8 cellular contexts compared by ENCODE assay signal in the genomic region with DNA sequence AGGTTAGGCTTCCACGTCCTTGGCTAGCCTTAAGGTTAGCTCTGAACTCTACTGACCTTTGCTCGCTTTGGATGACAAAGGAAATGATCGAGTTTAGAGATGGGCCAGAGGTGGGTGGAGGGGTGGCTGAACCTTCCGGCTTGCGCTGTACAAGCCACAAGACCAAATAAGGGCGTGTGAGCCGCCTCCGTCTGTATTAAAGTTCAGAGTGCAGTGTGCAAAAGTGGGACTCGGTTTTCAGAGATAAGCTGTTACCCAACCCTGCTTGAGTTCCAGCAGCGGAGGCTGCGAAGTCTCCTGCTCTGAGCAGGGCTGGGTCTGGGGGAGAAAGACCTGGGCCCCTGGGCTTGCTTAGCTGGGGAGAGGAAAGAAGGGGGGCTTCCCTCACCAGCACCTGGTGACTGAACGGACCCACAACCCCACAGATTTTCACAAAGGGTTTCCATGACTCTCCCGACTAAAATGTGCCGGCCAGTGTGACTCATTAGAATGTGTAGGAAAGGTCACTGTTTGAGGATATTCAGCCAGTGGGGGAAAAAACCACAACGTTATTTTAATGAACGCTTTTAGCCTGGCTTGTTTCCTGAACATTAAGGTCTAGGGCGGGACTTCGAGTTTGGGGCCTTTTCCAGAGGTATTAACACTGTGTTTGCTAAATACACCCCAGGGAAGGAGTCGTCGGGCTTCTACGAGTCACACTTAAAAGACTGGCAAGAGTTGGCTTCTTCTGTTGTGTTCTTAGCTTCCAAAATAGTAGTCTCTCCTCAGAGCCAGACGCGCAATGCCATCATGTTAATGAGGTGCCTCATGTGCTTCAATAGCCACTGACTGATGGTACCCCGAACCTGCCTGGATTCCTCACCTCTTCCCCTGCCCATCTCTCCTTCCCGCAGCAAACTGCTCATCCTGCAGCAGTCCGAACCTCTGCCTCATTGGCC.
A peak's percentile ranks its signal among the peaks of the same experiment; 100 is the strongest.
DNase-seq lines count a peak whose midpoint lies in the region; ATAC-seq, FAIRE-seq and TF ChIP-seq lines count a peak whose summit lies in the region.

No MANE protein-coding gene starts in this region.

- peak overlapping the region; percentile 78 for H3K4me2 ChIP-seq in astrocyte (ENCODE audit: low read length)

- peaks cover 3% of the 10 kb centered on the region; the same call in 1 of the 2 replicates for H3K4me1 ChIP-seq in BE2C
- peaks cover 71% of the 10 kb centered on the region for H3K4me1 ChIP-seq in astrocyte (ENCODE audit: insufficient read depth, low read length)
- peaks cover 20 to 25% (median 25%) of the 10 kb centered on the region in 3 donors for H3K4me1 ChIP-seq in skeletal muscle tissue (ENCODE audit: control insufficient read depth in 3 of 3, insufficient read depth in 3 of 3, low read length in 3 of 3)

- H2AFZ ChIP-seq in astrocyte (ENCODE audit: low read depth, low read length) = peak overlapping the region; percentile 59

- H3K4me3 ChIP-seq in BE2C (ENCODE audit: low read depth, low read length) = peak overlapping the region; percentile 22
- peak overlapping the region; percentile 19 for H3K4me3 ChIP-seq in astrocyte (ENCODE audit: insufficient read depth, low read depth, low read length)
- peak overlapping the region; percentile 38 to 61 (median 51) for H3K4me3 ChIP-seq in skeletal muscle tissue (ENCODE audit: low read length in 3 of 3)

- no peaks in the 10 kb centered on the region for H3K79me2 ChIP-seq in astrocyte (ENCODE audit: insufficient read depth, low read length)

- no peaks in the 10 kb centered on the region for H3K27me3 Mint-ChIP-seq in astrocyte (ENCODE audit: low read depth, unreplicated experiment)

- H3K36me3 ChIP-seq in BE2C (no peaks in the 10 kb centered on the region), astrocyte (ENCODE audit: insufficient read depth, low read length) (no peaks in the 10 kb centered on the region), skeletal muscle tissue (ENCODE audit: control insufficient read depth in 3 of 3, insufficient read depth in 3 of 3, low read length in 3 of 3) (no peaks in the 10 kb centered on the region)

- peak overlapping the region; percentile 76 for H3K9ac ChIP-seq in astrocyte (ENCODE audit: low read length)
- H3K9ac ChIP-seq in skeletal muscle tissue (ENCODE audit: low read depth in 1 of 3, low read length in 3 of 3) = peak overlapping the region; percentile 58 to 74 (median 62)

- H3K4me1 Mint-ChIP-seq in astrocyte (ENCODE audit: low read depth, unreplicated experiment) = peaks cover 65% of the 10 kb centered on the region

- TF ChIP-seq CTCF in BE2C (IDR thresholded peaks at IDR 0.05; ENCODE audit: low read depth, low read length) (no peak), astrocyte (IDR thresholded peaks at IDR 0.05; ENCODE audit: insufficient read depth, low read depth, low read length) (no peak)

- peak; percentile 37 for FAIRE-seq in astrocyte (lab: Jason Lieb, UNC)

- H3K27ac ChIP-seq in astrocyte (ENCODE audit: low read depth, low read length) = peak overlapping the region; percentile 96
- H3K27ac ChIP-seq in skeletal muscle tissue (ENCODE audit: low read depth, low read length) = peak overlapping the region; percentile 88

- H3K4me3 Mint-ChIP-seq in astrocyte (ENCODE audit: unreplicated experiment) = peak overlapping the region; percentile 43

- H3K27ac Mint-ChIP-seq in astrocyte (ENCODE audit: unreplicated experiment) = peak overlapping the region; percentile 99

- no peaks in the 10 kb centered on the region for H4K20me1 ChIP-seq in astrocyte (ENCODE audit: insufficient read depth, low read length)

- no peaks in the 10 kb centered on the region for H3K36me3 Mint-ChIP-seq in astrocyte (ENCODE audit: low read depth, unreplicated experiment)

- H3K9me3 ChIP-seq in BE2C (no peaks in the 10 kb centered on the region), astrocyte (ENCODE audit: insufficient read depth, low read depth, low read length) (no peaks in the 10 kb centered on the region), skeletal muscle tissue (ENCODE audit: control insufficient read depth in 3 of 3, low read length in 3 of 3) (no peaks in the 10 kb centered on the region)

- H3K27me3 ChIP-seq in BE2C (no peaks in the 10 kb centered on the region), astrocyte (ENCODE audit: insufficient read depth, low read length) (no peaks in the 10 kb centered on the region), skeletal muscle tissue (ENCODE audit: control insufficient read depth in 3 of 3, insufficient read depth in 3 of 3, low read length in 3 of 3) (no peaks in the 10 kb centered on the region)

- peak; percentile 56 for DNase-seq in BE2C
- DNase-seq in T-helper 1 cell = peak; percentile 37 to 94 (median 52)
- peak; percentile 99 for DNase-seq in astrocyte (ENCODE audit: low read depth)
- DNase-seq in iPS DF 19.7 (ENCODE audit: low read depth, low spot score) = peak; percentile 93
- no peak for DNase-seq in NCI-H1436 (lab: John Stamatoyannopoulos, UW)

- ATAC-seq in GM19397 (IDR thresholded peaks at IDR 0.05; ENCODE audit: unreplicated experiment) (peak; percentile 76), HG03521 (IDR thresholded peaks at IDR 0.05; ENCODE audit: unreplicated experiment) (peak; percentile 75)

- H3K9me3 Mint-ChIP-seq in astrocyte (ENCODE audit: unreplicated experiment) = no peaks in the 10 kb centered on the region
